Comparison of ENCODE assay signal across 20 cellular contexts in genomic region chrX:30665471-30665870, GRCh38. TPM values are rescaled to one million over a fixed set of nuclear protein-coding genes. Genes with fewer than 3 reads are reported as not detected.
DNase-seq lines count a peak whose midpoint lies in the region; ATAC-seq, FAIRE-seq and TF ChIP-seq lines count a peak whose summit lies in the region.
"Had no signal": no experiment of that assay in that cellular context is flagged by ENCODE, and none has a peak within 500 bp of the region (broad histone marks: within the 10 kb centered on the region; RNA-seq: fewer than 3 reads in every experiment).

No MANE protein-coding gene starts in this region.

- H3K4me1 ChIP-seq in A549 = no peaks in the 10 kb centered on the region
- H3K4me1 ChIP-seq in small intestine (ENCODE audit: control insufficient read depth in 2 of 2, insufficient read depth in 1 of 2, low read depth in 1 of 2, low read length in 1 of 2) = no peaks in the 10 kb centered on the region
- H3K4me1 ChIP-seq: Caco-2 had no signal

- no peak for TF ChIP-seq RAD21 in A549 (conservative IDR thresholded peaks at IDR 0.05 in 1 of 2, IDR thresholded peaks at IDR 0.05 in 1 of 2)

- no peak for DNase-seq in A549 (ENCODE audit: low read depth in 1 of 2, low spot score in 1 of 2)
- peak; percentile 54 for DNase-seq in choroid plexus epithelial cell (ENCODE audit: low read depth)
- DNase-seq in small intestine = no peak
- DNase-seq in HCEC 1CT = no peak
- DNase-seq: ACHN; AML-193; Caco-2; CD4-positive, alpha-beta T cell; H9; KG1 had no signal

- no peak for ATAC-seq in A549
- ATAC-seq in HG02642 (IDR thresholded peaks at IDR 0.05; ENCODE audit: poor library complexity, unreplicated experiment) = no peak
- no peak for ATAC-seq in HG02840 (IDR thresholded peaks at IDR 0.05; ENCODE audit: low FRiP score, unreplicated experiment)
- ATAC-seq: HepG2 had no signal

- no peak for TF ChIP-seq CTCF in A549 (IDR thresholded peaks at IDR 0.05)
- no peak for TF ChIP-seq CTCF in choroid plexus epithelial cell (conservative IDR thresholded peaks at IDR 0.05; ENCODE audit: low read depth, low read length)

- H3K27ac ChIP-seq in A549 (no peak overlapping the region), small intestine (ENCODE audit: low read depth in 1 of 2, low read length in 1 of 2) (no peak overlapping the region)
- H3K27ac ChIP-seq: 22Rv1, C4-2B had no signal

- no peaks in the 10 kb centered on the region for H3K27me3 ChIP-seq in small intestine (ENCODE audit: control insufficient read depth in 2 of 2, insufficient read depth in 2 of 2, low read length in 2 of 2)

- POLR2A ChIA-PET in A549 (lab: Yijun Ruan, JAX) = no interaction called here

- H3K9me3 ChIP-seq in A549 (no peaks in the 10 kb centered on the region), small intestine (ENCODE audit: control insufficient read depth, low read depth) (no peaks in the 10 kb centered on the region)
- H3K9me3 ChIP-seq: Caco-2 had no signal

- FAIRE-seq in A549 (lab: Jason Lieb, UNC) (peak; percentile 67), islet of Langerhans (lab: Jason Lieb, UNC) (peak; percentile 69), small intestine (lab: Jason Lieb, UNC) (peak; percentile 39)
- FAIRE-seq: D721Med, GM12891, GM19239, H1, HepG2 had no signal

- H3K4me2 ChIP-seq in A549 = no peak overlapping the region

- no peak for TF ChIP-seq POLR2A in A549 (IDR thresholded peaks at IDR 0.05; ENCODE audit: low read length)

- H3K4me3 ChIP-seq in A549 = no peak overlapping the region
- H3K4me3 ChIP-seq in choroid plexus epithelial cell (ENCODE audit: low read depth, low read length) = no peak overlapping the region
- H3K4me3 ChIP-seq in small intestine (ENCODE audit: low read depth in 1 of 2, low read length in 2 of 2) = no peak overlapping the region

- H3K36me3 ChIP-seq in small intestine (ENCODE audit: control insufficient read depth in 2 of 2, insufficient read depth in 2 of 2, low read length in 2 of 2) = no peaks in the 10 kb centered on the region

- CTCF ChIA-PET in A549 (lab: Yijun Ruan, JAX) = no interaction called here

- no peak for TF ChIP-seq EP300 in A549 (IDR thresholded peaks at IDR 0.05)

TF ChIP-seq in A549, 52 proteins besides CTCF, POLR2A, EP300 and RAD21:
- TF ChIP-seq KDM1A (IDR thresholded peaks at IDR 0.05; ENCODE audit: low read depth) = no peak
- no peak for TF ChIP-seq TP53 (CRISPR knock-in tag; IDR thresholded peaks at IDR 0.05)
- TF ChIP-seq CBX2 (IDR thresholded peaks at IDR 0.05; ENCODE audit: borderline replicate concordance, low read depth) = no peak
- TF ChIP-seq HES2 (IDR thresholded peaks at IDR 0.05) = no peak
- no peak for TF ChIP-seq RNF2 (IDR thresholded peaks at IDR 0.05; ENCODE audit: borderline replicate concordance, low read depth)
- TF ChIP-seq RARB (CRISPR knock-in tag; IDR thresholded peaks at IDR 0.05) = no peak
- TF ChIP-seq TFCP2L1 (CRISPR knock-in tag; IDR thresholded peaks at IDR 0.05) = no peak
- no peak for TF ChIP-seq ESRRA (IDR thresholded peaks at IDR 0.05; ENCODE audit: borderline replicate concordance, low read length)
- no peak for TF ChIP-seq NFE2L2 (conservative IDR thresholded peaks at IDR 0.05; ENCODE audit: low read length)
- no peak for TF ChIP-seq KDM5A (IDR thresholded peaks at IDR 0.05)
- TF ChIP-seq SMC3 (IDR thresholded peaks at IDR 0.05) = no peak
- TF ChIP-seq RFX5 (IDR thresholded peaks at IDR 0.05) = no peak
- TF ChIP-seq MAFK (IDR thresholded peaks at IDR 0.05; ENCODE audit: partially characterized antibody) = no peak
- no peak for TF ChIP-seq JUN (IDR thresholded peaks at IDR 0.05)
- no peak for TF ChIP-seq HOXA7 (CRISPR knock-in tag; IDR thresholded peaks at IDR 0.05)
- no peak for TF ChIP-seq MAZ (IDR thresholded peaks at IDR 0.05; ENCODE audit: borderline replicate concordance, low read depth, low read length)
- TF ChIP-seq, protein P1, sequence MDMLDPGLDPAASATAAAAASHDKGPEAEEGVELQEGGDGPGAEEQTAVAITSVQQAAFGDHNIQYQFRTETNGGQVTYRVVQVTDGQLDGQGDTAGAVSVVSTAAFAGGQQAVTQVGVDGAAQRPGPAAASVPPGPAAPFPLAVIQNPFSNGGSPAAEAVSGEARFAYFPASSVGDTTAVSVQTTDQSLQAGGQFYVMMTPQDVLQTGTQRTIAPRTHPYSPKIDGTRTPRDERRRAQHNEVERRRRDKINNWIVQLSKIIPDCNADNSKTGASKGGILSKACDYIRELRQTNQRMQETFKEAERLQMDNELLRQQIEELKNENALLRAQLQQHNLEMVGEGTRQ (IDR thresholded peaks at IDR 0.05) = no peak
- no peak for TF ChIP-seq ZSCAN20 (CRISPR knock-in tag; IDR thresholded peaks at IDR 0.05)
- no peak for TF ChIP-seq EHF (CRISPR knock-in tag; IDR thresholded peaks at IDR 0.05)
- TF ChIP-seq, protein P2, sequence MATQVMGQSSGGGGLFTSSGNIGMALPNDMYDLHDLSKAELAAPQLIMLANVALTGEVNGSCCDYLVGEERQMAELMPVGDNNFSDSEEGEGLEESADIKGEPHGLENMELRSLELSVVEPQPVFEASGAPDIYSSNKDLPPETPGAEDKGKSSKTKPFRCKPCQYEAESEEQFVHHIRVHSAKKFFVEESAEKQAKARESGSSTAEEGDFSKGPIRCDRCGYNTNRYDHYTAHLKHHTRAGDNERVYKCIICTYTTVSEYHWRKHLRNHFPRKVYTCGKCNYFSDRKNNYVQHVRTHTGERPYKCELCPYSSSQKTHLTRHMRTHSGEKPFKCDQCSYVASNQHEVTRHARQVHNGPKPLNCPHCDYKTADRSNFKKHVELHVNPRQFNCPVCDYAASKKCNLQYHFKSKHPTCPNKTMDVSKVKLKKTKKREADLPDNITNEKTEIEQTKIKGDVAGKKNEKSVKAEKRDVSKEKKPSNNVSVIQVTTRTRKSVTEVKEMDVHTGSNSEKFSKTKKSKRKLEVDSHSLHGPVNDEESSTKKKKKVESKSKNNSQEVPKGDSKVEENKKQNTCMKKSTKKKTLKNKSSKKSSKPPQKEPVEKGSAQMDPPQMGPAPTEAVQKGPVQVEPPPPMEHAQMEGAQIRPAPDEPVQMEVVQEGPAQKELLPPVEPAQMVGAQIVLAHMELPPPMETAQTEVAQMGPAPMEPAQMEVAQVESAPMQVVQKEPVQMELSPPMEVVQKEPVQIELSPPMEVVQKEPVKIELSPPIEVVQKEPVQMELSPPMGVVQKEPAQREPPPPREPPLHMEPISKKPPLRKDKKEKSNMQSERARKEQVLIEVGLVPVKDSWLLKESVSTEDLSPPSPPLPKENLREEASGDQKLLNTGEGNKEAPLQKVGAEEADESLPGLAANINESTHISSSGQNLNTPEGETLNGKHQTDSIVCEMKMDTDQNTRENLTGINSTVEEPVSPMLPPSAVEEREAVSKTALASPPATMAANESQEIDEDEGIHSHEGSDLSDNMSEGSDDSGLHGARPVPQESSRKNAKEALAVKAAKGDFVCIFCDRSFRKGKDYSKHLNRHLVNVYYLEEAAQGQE (IDR thresholded peaks at IDR 0.05) = no peak
TF ChIP-seq in A549: peak in this region for 0.

RNA-seq across cellular contexts. Expression of gene GK, which starts 12.2 kb away (rescaled TPM):
- polyA plus RNA-seq in A549 (2011; rRNA removed) (5.1 and 7.1 TPM in 2 replicates), A549 (2017; fragmentation: RNase III; extraction: RNeasy Plus Mini Kit Qiagen cat#74134 plus additional on column Dnase treatment) (1.3 to 1.5 TPM (median 1.4 TPM) in 3 replicates), small intestine (10 to 100 TPM; 20.7 to 90.6 (median 83.0) TPM)
- polyA plus RNA-seq in A549 (2012; cell fraction: cytosol; rRNA removed) = 1.3 and 1.5 TPM in 2 replicates
- 1.4 TPM in 2 replicates for polyA plus RNA-seq in A549 (2012; cell fraction: nucleus; rRNA removed)
- 1.7 and 3.5 TPM in 2 replicates for polyA minus RNA-seq in A549 (2011; rRNA and poly(A)+ RNA removed)
